Comparison of ENCODE assay signal across 30 cellular contexts in genomic region chrX:71997320-71997719, GRCh38.
A peak's percentile ranks its signal among the peaks of the same experiment; 100 is the strongest.
DNase-seq lines count a peak whose midpoint lies in the region; ATAC-seq, FAIRE-seq and TF ChIP-seq lines count a peak whose summit lies in the region.
"Had no signal": no experiment of that assay in that cellular context is flagged by ENCODE, and none has a peak within 500 bp of the region (broad histone marks: within the 10 kb centered on the region; RNA-seq: fewer than 3 reads in every experiment).

No MANE protein-coding gene starts in this region.

- H3K27me3 ChIP-seq in HUES6 (ENCODE audit: control insufficient read depth, insufficient read depth, low read length) (no peaks in the 10 kb centered on the region), endodermal cell (ENCODE audit: control insufficient read depth, insufficient read depth, low read length, poor library complexity, severe bottlenecking) (no peaks in the 10 kb centered on the region), upper lobe of right lung (no peaks in the 10 kb centered on the region)

- peaks cover 29% of the 10 kb centered on the region for H3K4me1 Mint-ChIP-seq in endodermal cell
- peaks cover 24% of the 10 kb centered on the region for H3K4me1 Mint-ChIP-seq in mesothelial cell of epicardium

- H3K9ac ChIP-seq in HUES6 (ENCODE audit: low read length) (peak overlapping the region; percentile 68), endodermal cell (ENCODE audit: extremely low read depth, low read length, poor library complexity, severe bottlenecking) (no peak overlapping the region)
- H3K9ac ChIP-seq: BLaER1 treated with 17β-estradiol and CSF1 and Interleukin-3, amounts not matched to agents 10 nM and 100 nM had no signal

- H3K27ac Mint-ChIP-seq in endodermal cell (peak overlapping the region; percentile 47), mesothelial cell of epicardium (peak overlapping the region; percentile 70)
- H3K27ac Mint-ChIP-seq: activated CD4-positive, alpha-beta T cell treated with anti-CD3 and anti-CD28 coated beads, Interleukin-2, amount 10 ng/mL, durations not matched to agents 7 days and 5 days; activated naive CD8-positive, alpha-beta T cell treated with anti-CD3 and anti-CD28 coated beads, Interleukin-2, amount 10 ng/mL, durations not matched to agents 7 days and 5 days; activated T-cell treated with anti-CD3 and anti-CD28 coated beads, Interleukin-2, amount 50 U/mL, for 24 hours; stimulated activated naive CD8-positive, alpha-beta T cell treated with anti-CD3 and anti-CD28 coated beads, Interleukin-15, amount 100 ng/mL, for 72 hours had no signal

- no peak for TF ChIP-seq CTCF in endodermal cell (conservative IDR thresholded peaks at IDR 0.05)
- no peak for TF ChIP-seq CTCF in mesothelial cell of epicardium (IDR thresholded peaks at IDR 0.05; ENCODE audit: unreplicated experiment)
- no peak for TF ChIP-seq CTCF in upper lobe of right lung (IDR thresholded peaks at IDR 0.05)

- peak overlapping the region; percentile 11; the same call in 1 of the 2 replicates for H3K27ac ChIP-seq in HUES6 (ENCODE audit: low read depth, low read length)
- H3K27ac ChIP-seq in endodermal cell (ENCODE audit: low read depth, low read length): peak overlapping the region; percentile 63
- peak overlapping the region; percentile 42 for H3K27ac ChIP-seq in upper lobe of right lung
- H3K27ac ChIP-seq: BLaER1 treated with 17β-estradiol and CSF1 and Interleukin-3, amounts not matched to agents 10 nM and 100 nM; psoas muscle had no signal

- H3K36me3 Mint-ChIP-seq in endodermal cell (ENCODE audit: low read depth): no peaks in the 10 kb centered on the region
- H3K36me3 Mint-ChIP-seq in mesothelial cell of epicardium: no peaks in the 10 kb centered on the region
- H3K36me3 Mint-ChIP-seq: activated naive CD8-positive, alpha-beta T cell treated with anti-CD3 and anti-CD28 coated beads, Interleukin-2, amount 10 ng/mL, durations not matched to agents 7 days and 5 days had no signal

- DNase-seq in endodermal cell (peak; percentile 52), mesothelial cell of epicardium (ENCODE audit: low spot score in 2 of 2, unreplicated experiment in 2 of 2) (no peak), upper lobe of right lung (no peak), urothelium cell line (ENCODE audit: low spot score) (no peak)
- DNase-seq in stimulated activated CD4-positive, alpha-beta T cell treated with anti-CD3 and anti-CD28 coated beads, Interleukin-4, amount 100 ng/mL, for 4 hours: no peak
- DNase-seq: activated CD4-positive, alpha-beta T cell treated with anti-CD3 and anti-CD28 coated beads, Interleukin-2, amount 10 ng/mL, durations not matched to agents 7 days and 5 days; activated gamma-delta T cell; activated naive CD8-positive, alpha-beta T cell treated with anti-CD3 and anti-CD28 coated beads, Interleukin-2, amount 10 ng/mL, durations not matched to agents 7 days and 5 days; activated T-cell treated with anti-CD3 and anti-CD28 coated beads, Interleukin-2, amount 50 U/mL, for 24 hours; COR-L47; dermis blood vessel endothelial cell; GF-D8; kidney glomerular epithelial cell; NCI-H1105; NCI-H2029; NCI-H524 treated with DMSO at 0.1 percent for 48 hours; SIG-M5; small intestine; stimulated activated CD8-positive, alpha-beta memory T cell treated with anti-CD3 and anti-CD28 coated beads, Interleukin-4, amount 100 ng/mL, for 48 hours; stimulated activated naive CD8-positive, alpha-beta T cell treated with anti-CD3 and anti-CD28 coated beads, Interleukin-15, amount 100 ng/mL, for 72 hours; SW 1271; T1000 had no signal

- WGBS in endodermal cell (ENCODE audit: insufficient coverage in 1 of 2, insufficient read length in 1 of 2), 2 experiments: 82% methylated on average over 3 of the region's 3 CpGs; no CpG with 5 or more reads in 1 of the 2 experiments

- H3K36me3 ChIP-seq in HUES6 (ENCODE audit: control insufficient read depth, insufficient read depth, low read length) (no peaks in the 10 kb centered on the region), endodermal cell (ENCODE audit: control insufficient read depth, insufficient read depth, low read length) (no peaks in the 10 kb centered on the region), upper lobe of right lung (no peaks in the 10 kb centered on the region)
- H3K36me3 ChIP-seq: BLaER1 treated with 17β-estradiol and CSF1 and Interleukin-3, amounts not matched to agents 10 nM and 100 nM had no signal

- ATAC-seq in upper lobe of right lung (no peak), HG02678 (IDR thresholded peaks at IDR 0.05; ENCODE audit: unreplicated experiment) (no peak)
- ATAC-seq: Panc1; stimulated activated naive CD8-positive, alpha-beta T cell treated with anti-CD3 and anti-CD28 coated beads, Interleukin-15, amount 100 ng/mL, for 72 hours had no signal

- H3K9me3 ChIP-seq in HUES6 (ENCODE audit: control insufficient read depth, insufficient read depth, low read depth, low read length) (peaks cover 5% of the 10 kb centered on the region; the same call in 1 of the 2 replicates), endodermal cell (ENCODE audit: control insufficient read depth, low read length) (no peaks in the 10 kb centered on the region), upper lobe of right lung (no peaks in the 10 kb centered on the region)
- H3K9me3 ChIP-seq: BLaER1 treated with 17β-estradiol and CSF1 and Interleukin-3, amounts not matched to agents 10 nM and 100 nM; psoas muscle had no signal

- H3K4me1 ChIP-seq in HUES6 (ENCODE audit: control insufficient read depth, insufficient read depth, low read length) (peaks cover 76% of the 10 kb centered on the region), endodermal cell (ENCODE audit: control insufficient read depth, insufficient read depth, low read length) (no peaks in the 10 kb centered on the region), upper lobe of right lung (no peaks in the 10 kb centered on the region)
- H3K4me1 ChIP-seq: psoas muscle had no signal

- intact Hi-C loops in upper lobe of right lung (cut with DNase I): no loop called here

- H3K4me3 ChIP-seq in HUES6 (ENCODE audit: low read depth, low read length) (no peak overlapping the region), endodermal cell (ENCODE audit: low read length) (no peak overlapping the region), upper lobe of right lung (no peak overlapping the region)
- H3K4me3 ChIP-seq: BLaER1 treated with 17β-estradiol and CSF1 and Interleukin-3, amounts not matched to agents 10 nM and 100 nM; lung; psoas muscle had no signal

- H3K9me3 Mint-ChIP-seq in endodermal cell (peaks cover 63% of the 10 kb centered on the region), mesothelial cell of epicardium (peaks cover 11% of the 10 kb centered on the region)
- H3K9me3 Mint-ChIP-seq: activated CD4-positive, alpha-beta T cell treated with anti-CD3 and anti-CD28 coated beads, Interleukin-2, amount 10 ng/mL, durations not matched to agents 7 days and 5 days; activated naive CD8-positive, alpha-beta T cell treated with anti-CD3 and anti-CD28 coated beads, Interleukin-2, amount 10 ng/mL, durations not matched to agents 7 days and 5 days; activated T-cell treated with anti-CD3 and anti-CD28 coated beads, Interleukin-2, amount 50 U/mL, for 24 hours; central memory CD8-positive, alpha-beta T cell; stimulated activated naive CD8-positive, alpha-beta T cell treated with anti-CD3 and anti-CD28 coated beads, Interleukin-15, amount 100 ng/mL, for 72 hours had no signal

- no peak for FAIRE-seq in urothelium cell line (lab: Jason Lieb, UNC)
- FAIRE-seq: GM19239, small intestine had no signal

- H3K27me3 Mint-ChIP-seq in endodermal cell (ENCODE audit: insufficient read depth) (no peaks in the 10 kb centered on the region), mesothelial cell of epicardium (ENCODE audit: low read depth) (no peaks in the 10 kb centered on the region)
- H3K27me3 Mint-ChIP-seq: central memory CD8-positive, alpha-beta T cell; stimulated activated naive CD8-positive, alpha-beta T cell treated with anti-CD3 and anti-CD28 coated beads, Interleukin-15, amount 100 ng/mL, for 72 hours had no signal

- H3K4me3 Mint-ChIP-seq in endodermal cell (no peak overlapping the region), mesothelial cell of epicardium (no peak overlapping the region)
- H3K4me3 Mint-ChIP-seq: activated CD4-positive, alpha-beta T cell treated with anti-CD3 and anti-CD28 coated beads, Interleukin-2, amount 10 ng/mL, durations not matched to agents 7 days and 5 days; activated naive CD8-positive, alpha-beta T cell treated with anti-CD3 and anti-CD28 coated beads, Interleukin-2, amount 10 ng/mL, durations not matched to agents 7 days and 5 days; activated T-cell treated with anti-CD3 and anti-CD28 coated beads, Interleukin-2, amount 50 U/mL, for 24 hours; central memory CD8-positive, alpha-beta T cell; stimulated activated naive CD8-positive, alpha-beta T cell treated with anti-CD3 and anti-CD28 coated beads, Interleukin-15, amount 100 ng/mL, for 72 hours had no signal

Comparison
In these comparisons a context has a peak if more than half of its experiments do, and no peak if none do; other contexts are left out.
1. H3K27ac ChIP-seq: peak in every context shown above with its lines; median percentile 63 in endodermal cell; 42 in upper lobe of right lung; 11 in HUES6.